14 cellular contexts compared by ENCODE assay signal in the genomic region with DNA sequence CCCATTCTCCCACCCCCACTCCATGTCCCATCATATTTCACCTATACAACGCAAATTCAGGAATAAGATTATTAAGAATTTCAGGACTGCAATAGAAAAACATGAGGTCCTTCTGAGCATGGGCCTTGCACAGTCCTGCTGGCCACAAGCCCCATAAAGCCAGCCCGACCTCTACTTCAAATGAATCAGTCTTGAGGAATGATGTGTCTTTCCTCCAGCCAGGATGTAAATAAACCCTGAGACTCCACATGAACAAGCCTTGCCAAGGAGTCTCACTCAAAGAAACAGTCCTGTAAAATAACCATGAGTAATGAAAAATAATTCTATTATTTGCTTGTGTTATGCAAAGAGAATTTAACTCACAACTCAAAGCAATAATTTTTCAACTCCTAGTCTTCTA.
DNase-seq lines count a peak whose midpoint lies in the region; ATAC-seq, FAIRE-seq and TF ChIP-seq lines count a peak whose summit lies in the region.
"Had no signal": no experiment of that assay in that cellular context is flagged by ENCODE, and none has a peak within 500 bp of the region (broad histone marks: within the 10 kb centered on the region; RNA-seq: fewer than 3 reads in every experiment).

No MANE protein-coding gene starts in this region.

- H3K79me2 ChIP-seq in PC-3 (ENCODE audit: low read length) (no peaks in the 10 kb centered on the region), endothelial cell of umbilical vein (ENCODE audit: control insufficient read depth, insufficient read depth, low read length) (no peaks in the 10 kb centered on the region), osteoblast (ENCODE audit: insufficient read depth, low read length) (no peaks in the 10 kb centered on the region)

- H3K4me1 ChIP-seq in PC-3 (ENCODE audit: insufficient read depth, low read length) (peaks cover 73% of the 10 kb centered on the region), endothelial cell of umbilical vein (ENCODE audit: control insufficient read depth, extremely low read depth, insufficient read depth, low read length) (no peaks in the 10 kb centered on the region), osteoblast (ENCODE audit: insufficient read depth, low read length) (peaks cover 47% of the 10 kb centered on the region)

- H3K27me3 ChIP-seq in PC-3 (ENCODE audit: low read length) (no peaks in the 10 kb centered on the region), endothelial cell of umbilical vein (ENCODE audit: control insufficient read depth in 2 of 2, insufficient read depth in 2 of 2, low read length in 2 of 2) (peaks cover 2% of the 10 kb centered on the region in 2 experiments), osteoblast (ENCODE audit: insufficient read depth, low read length) (no peaks in the 10 kb centered on the region)

- POLR2A ChIA-PET in PC-3 (lab: Charles Lee; ENCODE audit: unreplicated experiment) (no interaction called here), endothelial cell of umbilical vein (lab: Charles Lee) (no interaction called here)

- intact Hi-C loops in PC-3 (cut with micrococcal nuclease) (loop anchor here (2.0 kb wide), 1 partner anchor 79 kb away; no protein-coding TSS in a partner anchor), endothelial cell of umbilical vein (cut with micrococcal nuclease) (no loop called here)

- H3K9ac ChIP-seq in PC-3 (ENCODE audit: low read length) (peak overlapping the region; percentile 61), endothelial cell of umbilical vein (replicated peaks; ENCODE audit: extremely low read depth, insufficient read depth, low read length) (no peak overlapping the region)

- TF ChIP-seq CTCF in AG10803 (conservative IDR thresholded peaks at IDR 0.05; ENCODE audit: low read length) (no peak), PC-3 (conservative IDR thresholded peaks at IDR 0.05; ENCODE audit: low read depth, low read length) (no peak), endothelial cell of umbilical vein (IDR thresholded peaks at IDR 0.05; ENCODE audit: extremely low read depth in 1 of 2, insufficient read depth in 1 of 2, low read depth in 1 of 2, low read length in 2 of 2) (no peak), osteoblast (IDR thresholded peaks at IDR 0.05; ENCODE audit: extremely low read depth, low read depth, low read length) (no peak)

- H3K9me2 ChIP-seq in PC-3 (replicated peaks; ENCODE audit: low read length): no peaks in the 10 kb centered on the region

- peak; percentile 95 for ATAC-seq in PC-3
- ATAC-seq in HG03139 (IDR thresholded peaks at IDR 0.05; ENCODE audit: unreplicated experiment): no peak
- ATAC-seq: naive thymus-derived CD8-positive, alpha-beta T cell had no signal

- 0 out of 2 replicates have a peak overlapping the region, but pooled peaks have one; percentile 26 for H2AFZ ChIP-seq in PC-3 (ENCODE audit: low read length)
- no peak overlapping the region for H2AFZ ChIP-seq in endothelial cell of umbilical vein (ENCODE audit: low read depth, low read length)
- no peak overlapping the region for H2AFZ ChIP-seq in osteoblast (ENCODE audit: low read length)

- H3K27ac ChIP-seq in PC-3 (ENCODE audit: low read length): peak overlapping the region; percentile 94
- no peak overlapping the region for H3K27ac ChIP-seq in endothelial cell of umbilical vein (ENCODE audit: insufficient read depth, low read depth, low read length)
- peak overlapping the region; percentile 59 for H3K27ac ChIP-seq in osteoblast (ENCODE audit: low read depth, low read length)

- H3K4me2 ChIP-seq in PC-3 (ENCODE audit: low read length): peak overlapping the region; percentile 66
- no peak overlapping the region for H3K4me2 ChIP-seq in endothelial cell of umbilical vein (ENCODE audit: insufficient read depth, low read length)
- peak overlapping the region; percentile 68 for H3K4me2 ChIP-seq in osteoblast (ENCODE audit: insufficient read depth, low read length)

- no peaks in the 10 kb centered on the region for H3K9me1 ChIP-seq in endothelial cell of umbilical vein (replicated peaks; ENCODE audit: control insufficient read depth, extremely low read depth, insufficient read depth, low read length)

- H3K9me3 ChIP-seq in PC-3 (ENCODE audit: low read length): no peaks in the 10 kb centered on the region
- no peaks in the 10 kb centered on the region for H3K9me3 ChIP-seq in endothelial cell of umbilical vein (replicated peaks; ENCODE audit: control insufficient read depth, insufficient read depth, low read length)
- no peaks in the 10 kb centered on the region for H3K9me3 ChIP-seq in osteoblast (ENCODE audit: low read depth, low read length)

- H4K20me1 ChIP-seq in PC-3 (ENCODE audit: low read length) (no peaks in the 10 kb centered on the region), endothelial cell of umbilical vein (replicated peaks; ENCODE audit: control insufficient read depth, extremely low read depth, insufficient read depth, low read length) (no peaks in the 10 kb centered on the region), osteoblast (ENCODE audit: insufficient read depth, low read length) (no peaks in the 10 kb centered on the region)

- no TSS peak for BruUV-seq in PC-3 (replicated peaks; lab: Mats Ljungman, UMichigan)
- BruUV-seq in endothelial cell of umbilical vein (replicated peaks; lab: Mats Ljungman, UMichigan): no TSS peak

- TF ChIP-seq POLR2A in endothelial cell of umbilical vein (IDR thresholded peaks at IDR 0.05; ENCODE audit: low read depth, low read length): no peak

- H3K4me3 ChIP-seq in AG10803 (ENCODE audit: low read length) (no peak overlapping the region), PC-3 (ENCODE audit: low read length) (no peak overlapping the region), endothelial cell of umbilical vein (replicated peaks in 1 of 3; ENCODE audit: insufficient read depth in 1 of 3, low read depth in 1 of 3, low read length in 3 of 3) (no peak overlapping the region), osteoblast (ENCODE audit: insufficient read depth, low read length) (no peak overlapping the region)

- peaks cover 7% of the 10 kb centered on the region for H3F3A ChIP-seq in PC-3 (ENCODE audit: low read length, unreplicated experiment)

- H3K36me3 ChIP-seq in PC-3 (ENCODE audit: low read depth, low read length) (no peaks in the 10 kb centered on the region), endothelial cell of umbilical vein (ENCODE audit: control insufficient read depth in 2 of 2, extremely low read depth in 1 of 2, insufficient read depth in 2 of 2, low read length in 2 of 2) (no peaks in the 10 kb centered on the region), osteoblast (ENCODE audit: insufficient read depth, low read length) (no peaks in the 10 kb centered on the region)

- DNase-seq in AG10803 (ENCODE audit: low read depth): peak; percentile 97
- DNase-seq in PC-3: peak; percentile 87
- peak; percentile 61 for DNase-seq in endothelial cell of umbilical vein (ENCODE audit: low read depth, low spot score)
- DNase-seq in osteoblast (ENCODE audit: insufficient read length, low spot score, missing footprints): peak; percentile 77
- DNase-seq in SIG-M5 treated with dmso at 0.1 percent for 504 hours (lab: John Stamatoyannopoulos, UW; ENCODE audit: unreplicated experiment): no peak
- DNase-seq in midbrain (lab: John Stamatoyannopoulos, UW): no peak
- no peak for DNase-seq in amygdala (lab: John Stamatoyannopoulos, UW)
- DNase-seq: activated CD4-positive, alpha-beta T cell treated with anti-CD3 and anti-CD28 coated beads, Interleukin-2, amount 50 U/mL, for 48 hours; activated naive CD4-positive, alpha-beta T cell treated with Interleukin-2 at 50 U/mL for 16 hours; effector CD4-positive, alpha-beta T cell; naive thymus-derived CD8-positive, alpha-beta T cell; NCI-H526; stimulated activated naive CD4-positive, alpha-beta T cell had no signal

- CTCF ChIA-PET in PC-3 (lab: Charles Lee) (no interaction called here), endothelial cell of umbilical vein (lab: Charles Lee) (interaction anchor here (1.2 to 2.6 kb wide), 2 partner anchors 13 to 1170 kb away, joined by 3 to 9 read pairs; no protein-coding TSS in a partner anchor)

- FAIRE-seq in endothelial cell of umbilical vein (lab: Jason Lieb, UNC): no peak

- dilution Hi-C loops in endothelial cell of umbilical vein (cut with MboI; ENCODE audit: extremely low pct_ligation_motif_present, low sequenced_read_pairs): no loop called here

TF ChIP-seq in endothelial cell of umbilical vein, 7 proteins besides CTCF, POLR2A, EP300 and RAD21:
- TF ChIP-seq EZH2 (IDR thresholded peaks at IDR 0.05; ENCODE audit: borderline replicate concordance, low read depth, low read length, severe bottlenecking) (no peak), FOS (IDR thresholded peaks at IDR 0.05; ENCODE audit: borderline replicate concordance, insufficient read depth, low read length) (peak; percentile 57)

Comparison
In these comparisons a context has a peak if more than half of its experiments do, and no peak if none do; other contexts are left out.
1. DNase-seq: peak in AG10803 (single experiment), PC-3 (single experiment), endothelial cell of umbilical vein (single experiment) and osteoblast (single experiment); none in SIG-M5 treated with dmso at 0.1 percent for 504 hours (single experiment), midbrain (single experiment) and amygdala (0 of 56).